ENCODE assay signal across 24 cellular contexts in the genomic region with DNA sequence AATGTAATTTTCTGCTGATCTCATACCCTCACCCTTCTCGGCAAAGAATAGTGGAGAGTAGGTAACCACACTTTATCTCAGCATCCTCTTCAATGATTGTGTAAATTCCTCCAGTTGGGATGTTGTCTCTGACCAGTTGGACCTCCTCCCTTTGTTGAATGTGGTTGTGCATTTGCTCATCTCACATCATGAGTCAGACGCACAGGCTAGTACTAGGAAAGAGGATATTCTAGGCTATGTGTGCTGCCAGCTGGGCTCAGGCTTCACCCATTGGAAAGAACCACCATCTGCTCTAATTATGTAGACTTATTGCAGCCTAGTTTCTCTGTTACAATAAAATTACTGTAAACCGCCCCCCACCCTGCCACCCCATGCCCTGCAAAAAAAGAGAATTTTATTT.
DNase-seq lines count a peak whose midpoint lies in the region; ATAC-seq and TF ChIP-seq lines count a peak whose summit lies in the region.
"Had no signal": no experiment of that assay in that cellular context is flagged by ENCODE, and none has a peak within 500 bp of the region (broad histone marks: within the 10 kb centered on the region; RNA-seq: fewer than 3 reads in every experiment).

No MANE protein-coding gene starts in this region.

- no peak for TF ChIP-seq CTCF in epithelial cell of esophagus (IDR thresholded peaks at IDR 0.05; ENCODE audit: insufficient read depth, low read depth, low read length, missing control alignments)

- no peak overlapping the region for H3K4me3 Mint-ChIP-seq in stimulated activated memory B cell treated with anti-CD40 and anti-IgM and Interleukin-4, amounts not matched to agents 10 μg/mL and 1 μg/mL and 100 μg/mL, for 72 hours
- H3K4me3 Mint-ChIP-seq: activated T-cell treated with anti-CD3 and anti-CD28 coated beads, Interleukin-2, amount 50 U/mL, for 24 hours; nephron had no signal

- H3K27me3 Mint-ChIP-seq in stimulated activated memory B cell treated with anti-CD40 and anti-IgM and Interleukin-4, amounts not matched to agents 10 μg/mL and 1 μg/mL and 100 μg/mL, for 72 hours: no peaks in the 10 kb centered on the region
- H3K27me3 Mint-ChIP-seq: activated T-cell treated with anti-CD3 and anti-CD28 coated beads, Interleukin-2, amount 50 U/mL, for 24 hours had no signal

- ATAC-seq in stimulated activated memory B cell treated with anti-CD40 and anti-IgM and Interleukin-4, amounts not matched to agents 10 μg/mL and 1 μg/mL and 100 μg/mL, for 72 hours: no peak
- ATAC-seq: activated CD4-positive, CD25-positive, alpha-beta regulatory T cell treated with anti-CD3 and anti-CD28 coated beads, Interleukin-2, amount 50 U/mL, for 24 hours; pancreas had no signal

- H3K27ac Mint-ChIP-seq in stimulated activated memory B cell treated with anti-CD40 and anti-IgM and Interleukin-4, amounts not matched to agents 10 μg/mL and 1 μg/mL and 100 μg/mL, for 72 hours: no peak overlapping the region
- H3K27ac Mint-ChIP-seq: activated T-cell treated with anti-CD3 and anti-CD28 coated beads, Interleukin-2, amount 50 U/mL, for 24 hours; nephron had no signal

- H3K4me1 Mint-ChIP-seq in stimulated activated memory B cell treated with anti-CD40 and anti-IgM and Interleukin-4, amounts not matched to agents 10 μg/mL and 1 μg/mL and 100 μg/mL, for 72 hours: no peaks in the 10 kb centered on the region
- H3K4me1 Mint-ChIP-seq: nephron had no signal

- H3K4me3 ChIP-seq in epithelial cell of esophagus (ENCODE audit: low read length): no peak overlapping the region
- H3K4me3 ChIP-seq: coronary artery, esophagus muscularis mucosa, pancreas, SJCRH30, testis, uterus had no signal

- no peaks in the 10 kb centered on the region for H3K36me3 Mint-ChIP-seq in stimulated activated memory B cell treated with anti-CD40 and anti-IgM and Interleukin-4, amounts not matched to agents 10 μg/mL and 1 μg/mL and 100 μg/mL, for 72 hours

- DNase-seq in NCI-H82 (lab: John Stamatoyannopoulos, UW) (peak; percentile 10), NCI-H82 treated with DMSO at 0.1 percent for 48 hours (lab: John Stamatoyannopoulos, UW; ENCODE audit: unreplicated experiment) (no peak), NCI-H1694 (lab: John Stamatoyannopoulos, UW) (peak; percentile 91), epithelial cell of esophagus (ENCODE audit: low read depth) (peak; percentile 71), stromal cell of bone marrow (ENCODE audit: low read depth) (peak; percentile 10), NOMO-1 treated with DMSO at 0.1 percent for 48 hours (lab: John Stamatoyannopoulos, UW; ENCODE audit: unreplicated experiment) (no peak), CD1c-positive myeloid dendritic cell (ENCODE audit: extremely low spot score) (no peak)
- DNase-seq: ACHN; activated T-cell treated with anti-CD3 and anti-CD28 coated beads, Interleukin-2, amount 50 U/mL, for 24 hours; C1 segment of cervical spinal cord; Calu3; MM.1S; NCI-H187 treated with DMSO at 0.1 percent for 48 hours; NCI-H446; pancreas; T-helper 1 cell; testis; uterus had no signal

- H3K9me3 Mint-ChIP-seq in stimulated activated memory B cell treated with anti-CD40 and anti-IgM and Interleukin-4, amounts not matched to agents 10 μg/mL and 1 μg/mL and 100 μg/mL, for 72 hours: peaks cover 5% of the 10 kb centered on the region
- H3K9me3 Mint-ChIP-seq: nephron had no signal

Comparison
In these comparisons a context has a peak if more than half of its experiments do, and no peak if none do; other contexts are left out.
1. DNase-seq: peak in NCI-H82 (single experiment), NCI-H1694 (single experiment), epithelial cell of esophagus (single experiment) and stromal cell of bone marrow (single experiment); none in NCI-H82 treated with DMSO at 0.1 percent for 48 hours (single experiment), NOMO-1 treated with DMSO at 0.1 percent for 48 hours (single experiment) and CD1c-positive myeloid dendritic cell (single experiment).